ENCODE assay signal across 9 cellular contexts in genomic region chr12:56078931-56079728, GRCh38. TPM values are rescaled to one million over a fixed set of nuclear protein-coding genes. Genes with fewer than 3 reads are reported as not detected.
DNase-seq lines count a peak whose midpoint lies in the region; ATAC-seq, FAIRE-seq and TF ChIP-seq lines count a peak whose summit lies in the region.
"Had no signal": no experiment of that assay in that cellular context is flagged by ENCODE, and none has a peak within 500 bp of the region (broad histone marks: within the 10 kb centered on the region; RNA-seq: fewer than 3 reads in every experiment).

No MANE protein-coding gene starts in this region.

- H3K27me3 ChIP-seq in BLaER1 treated with 17β-estradiol and CSF1 and Interleukin-3, amounts not matched to agents 10 nM and 100 nM = peaks cover 22 to 55% (median 44%) of the 10 kb centered on the region in 11 experiments
- H3K27me3 ChIP-seq in heart right ventricle (peaks cover 0 to 32% (median 9%) of the 10 kb centered on the region in 7 donors), pancreas (no peaks in the 10 kb centered on the region), uterus (no peaks in the 10 kb centered on the region)

- H3K36me3 ChIP-seq in BLaER1 treated with 17β-estradiol and CSF1 and Interleukin-3, amounts not matched to agents 10 nM and 100 nM = no peaks in the 10 kb centered on the region
- H3K36me3 ChIP-seq in heart right ventricle = no peaks in the 10 kb centered on the region
- H3K36me3 ChIP-seq in pancreas = no peaks in the 10 kb centered on the region
- H3K36me3 ChIP-seq in uterus = no peaks in the 10 kb centered on the region

- no peaks in the 10 kb centered on the region for H4K20me1 ChIP-seq in BLaER1 treated with 17β-estradiol and CSF1 and Interleukin-3, amounts not matched to agents 10 nM and 100 nM

- TF ChIP-seq CTCF in heart right ventricle (IDR thresholded peaks at IDR 0.05) (peak; percentile 52 to 79 (median 68)), pancreas (IDR thresholded peaks at IDR 0.05) (peak; percentile 57 to 73 (median 68)), uterus (IDR thresholded peaks at IDR 0.05) (peak; percentile 66 to 79 (median 71))

- no peak for TF ChIP-seq POLR2A in uterus (IDR thresholded peaks at IDR 0.05)

- H3K4me2 ChIP-seq in BLaER1 treated with 17β-estradiol and CSF1 and Interleukin-3, amounts not matched to agents 10 nM and 100 nM = peak overlapping the region; percentile 82 to 98 (median 94)

- intact Hi-C loops in heart right ventricle (cut with DNase I) (loop anchor here in 2 of 10 donors (1.0 to 5.0 kb wide), 2 partner anchors 25 to 38 kb away; partner anchors contain the start of genes PA2G4 (in 2 of the 2), RPL41 (in 1 of the 2) and ZC3H10 (in 1 of the 2)), pancreas (cut with DNase I) (loop anchor here in 1 of 3 donors (5.0 kb wide), 1 partner anchor 38 kb away; the partner anchor contains the start of genes RPL41 and ZC3H10), uterus (cut with DNase I; ENCODE audit: low total_unique reads) (no loop called here)

- peak overlapping the region; percentile 56 to 73 (median 62) for H3K4me3 ChIP-seq in BLaER1 treated with 17β-estradiol and CSF1 and Interleukin-3, amounts not matched to agents 10 nM and 100 nM
- H3K4me3 ChIP-seq in heart right ventricle (peak overlapping the region; percentile 19 to 70 (median 56)), pancreas (peak overlapping the region; percentile 43 to 91 (median 76)), uterus (peak overlapping the region; percentile 45 to 46)

- peak overlapping the region in 1 of 11 experiments; percentile 30; a peak in 1 of 22 replicates for H3K27ac ChIP-seq in BLaER1 treated with 17β-estradiol and CSF1 and Interleukin-3, amounts not matched to agents 10 nM and 100 nM
- H3K27ac ChIP-seq in heart right ventricle (peak overlapping the region in 9 of 10 donors; percentile 3 to 55 (median 41)), pancreas (peak overlapping the region; percentile 94 to 97 (median 96)), uterus (peak overlapping the region; percentile 73 to 81)

- peak overlapping the region in 10 of 11 experiments; percentile 33 to 75 (median 52); a peak in 18 of 22 replicates for H3K9ac ChIP-seq in BLaER1 treated with 17β-estradiol and CSF1 and Interleukin-3, amounts not matched to agents 10 nM and 100 nM

- peaks cover 0 to 32% (median 25%) of the 10 kb centered on the region in 10 experiments; a peak in 18 of 20 replicates for H3K4me1 ChIP-seq in BLaER1 treated with 17β-estradiol and CSF1 and Interleukin-3, amounts not matched to agents 10 nM and 100 nM
- H3K4me1 ChIP-seq in heart right ventricle = peaks cover 0 to 23% (median 18%) of the 10 kb centered on the region in 9 donors
- H3K4me1 ChIP-seq in pancreas = peaks cover 0 to 15% (median 14%) of the 10 kb centered on the region in 3 donors
- H3K4me1 ChIP-seq in uterus = peaks cover 0 to 4% of the 10 kb centered on the region in 2 donors

- no peak for FAIRE-seq in pancreas (lab: Jason Lieb, UNC)
- FAIRE-seq: TTC549 had no signal

- 1 to 2% methylated on average over 50 of the region's 50 CpGs for WGBS in heart right ventricle, 2 donors
- 1 to 2% methylated on average over 47 to 50 of the region's 50 CpGs for WGBS in pancreas, 2 donors

- DNase-seq in LoVo (ENCODE audit: low spot score) = peak; percentile 93
- DNase-seq in SW 1271 (lab: John Stamatoyannopoulos, UW) = peak; percentile 72 to 86
- DNase-seq in amniotic stem cell (lab: John Stamatoyannopoulos, UW) = peak; percentile 68
- peak; percentile 81 to 86 for DNase-seq in heart right ventricle
- DNase-seq in pancreas = peak; percentile 91 to 97 (median 94)
- DNase-seq in uterus = peak; percentile 82 to 83

- ATAC-seq in GM19438 (IDR thresholded peaks at IDR 0.05; ENCODE audit: low read depth, unreplicated experiment) = peak; percentile 62
- ATAC-seq in heart right ventricle = peak; percentile 83 to 94 (median 89)
- ATAC-seq in pancreas = peak; percentile 67 to 77 (median 72)

- no peaks in the 10 kb centered on the region for H3K9me3 ChIP-seq in BLaER1 treated with 17β-estradiol and CSF1 and Interleukin-3, amounts not matched to agents 10 nM and 100 nM (replicated peaks in 1 of 11)
- H3K9me3 ChIP-seq in heart right ventricle = no peaks in the 10 kb centered on the region
- no peaks in the 10 kb centered on the region for H3K9me3 ChIP-seq in pancreas
- H3K9me3 ChIP-seq in uterus = no peaks in the 10 kb centered on the region

RNA-seq across cellular contexts. Expression of gene ERBB3, which starts 0.8 kb away (rescaled TPM):
- 1 to 10 TPM in 9 of 10 donors, under 1 TPM in 1; 0.80 to 6.1 (median 2.9) TPM for total RNA-seq in heart right ventricle
- polyA plus RNA-seq in heart right ventricle = 1 to 10 TPM; 2.1 to 7.8 TPM
- total RNA-seq in pancreas = 100 to 1,000 TPM in 1 of 6 donors, 10 to 100 TPM in 5; 29.5 to 106 (median 50.7) TPM
- 10 to 100 TPM; 35.1 to 50.1 TPM for polyA plus RNA-seq in pancreas
- 10 to 100 TPM in 1 of 4 donors, 1 to 10 TPM in 2, under 1 TPM in 1; 0.77 to 29.0 (median 6.5) TPM for total RNA-seq in uterus

RNA-seq across cellular contexts. Expression of gene PA2G4, which starts 25.2 kb away (rescaled TPM):
- total RNA-seq in heart right ventricle (10 to 100 TPM; 64.3 to 91.9 (median 71.5) TPM), pancreas (10 to 100 TPM; 30.1 to 59.8 (median 42.7) TPM), uterus (100 to 1,000 TPM in 1 of 4 donors, 10 to 100 TPM in 3; 64.4 to 120 (median 81.0) TPM)
- polyA plus RNA-seq in heart right ventricle (100 to 1,000 TPM in 1 of 2 donors, 10 to 100 TPM in 1; 79.4 to 148 TPM), pancreas (10 to 100 TPM; 38.2 to 43.5 TPM)

RNA-seq across cellular contexts. Expression of gene RPL41, which starts 37.3 kb away (rescaled TPM):
- 1,000 to 10,000 TPM; 1,835 to 2,619 (median 2,004) TPM for total RNA-seq in heart right ventricle
- polyA plus RNA-seq in heart right ventricle = 1,000 to 10,000 TPM in 1 of 2 donors, 100 to 1,000 TPM in 1; 475 to 5,263 TPM
- total RNA-seq in pancreas = 1,000 to 10,000 TPM; 2,275 to 3,960 (median 2,741) TPM
- polyA plus RNA-seq in pancreas = 1,000 to 10,000 TPM; 1,821 to 3,381 TPM
- 1,000 to 10,000 TPM; 1,022 to 4,789 (median 2,600) TPM for total RNA-seq in uterus

RNA-seq across cellular contexts. Expression of gene RPS26, which starts 37.4 kb away (rescaled TPM):
- total RNA-seq in heart right ventricle (10 to 100 TPM in 9 of 10 donors, 1 to 10 TPM in 1; 6.9 to 39.6 (median 19.3) TPM), pancreas (10 to 100 TPM; 13.8 to 37.2 (median 27.5) TPM), uterus (1,000 to 10,000 TPM in 1 of 4 donors, 100 to 1,000 TPM in 1, 10 to 100 TPM in 2; 35.4 to 1,129 (median 240) TPM)
- polyA plus RNA-seq in heart right ventricle (1,000 to 10,000 TPM; 1,156 to 1,370 TPM), pancreas (100 to 1,000 TPM; 438 to 593 TPM)

RNA-seq across cellular contexts. Expression of gene ZC3H10, which starts 38.9 kb away (rescaled TPM):
- total RNA-seq in heart right ventricle (1 to 10 TPM; 3.6 to 5.8 (median 4.9) TPM), pancreas (1 to 10 TPM; 2.6 to 4.1 (median 3.2) TPM), uterus (1 to 10 TPM; 1.3 to 9.8 (median 4.2) TPM)
- polyA plus RNA-seq in heart right ventricle (1 to 10 TPM; 2.1 to 3.4 TPM), pancreas (1 to 10 TPM; 1.9 to 3.0 TPM)
